ENCODE assay signal across 34 cellular contexts in the genomic region with DNA sequence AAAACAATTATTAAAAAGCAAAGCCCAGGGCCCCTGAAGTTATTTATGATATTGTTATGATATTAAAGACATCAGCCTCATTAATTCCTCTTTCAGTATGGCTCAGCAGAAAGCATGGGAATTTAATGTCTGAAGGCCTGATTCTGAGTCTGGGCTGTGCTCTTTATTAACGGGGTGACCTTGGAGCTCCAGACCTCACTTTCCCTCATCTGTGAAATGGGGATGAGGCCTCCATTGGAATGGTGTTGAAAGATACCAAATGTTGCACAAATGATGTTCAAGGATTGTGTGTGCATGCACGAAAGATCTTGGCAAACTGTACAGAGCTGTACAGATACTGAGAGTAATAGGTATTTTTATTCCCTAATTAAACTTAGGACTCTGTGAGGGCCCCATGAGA.
"Had no signal": no experiment of that assay in that cellular context is flagged by ENCODE, and none has a peak within 500 bp of the region (broad histone marks: within the 10 kb centered on the region; RNA-seq: fewer than 3 reads in every experiment).

No MANE protein-coding gene starts in this region.

- H3K36me3 ChIP-seq: MG63 had no signal

- H3K9me3 ChIP-seq: MG63 had no signal

- H3K4me3 ChIP-seq: MG63 had no signal

- H3K27me3 ChIP-seq: MG63 had no signal

- DNase-seq: Kasumi-1, MG63, MM.1S, NCI-H1048, NCI-H1092, NCI-H1092 treated with DMSO at 0.1 percent for 48 hours, NCI-H1105, NCI-H1105 treated with DMSO at 0.1 percent for 48 hours, NCI-H1417, NCI-H1417 treated with DMSO at 0.1 percent for 48 hours, NCI-H1436, NCI-H1436 treated with DMSO at 0.1 percent for 48 hours, NCI-H146, NCI-H1694, NCI-H1694 treated with DMSO at 0.1 percent for 48 hours, NCI-H187, NCI-H187 treated with DMSO at 0.1 percent for 48 hours, NCI-H1930, NCI-H2029, NCI-H2029 treated with DMSO at 0.1 percent for 48 hours, NCI-H2081, NCI-H2081 treated with DMSO at 0.1 percent for 48 hours, NCI-H2107, NCI-H2171, NCI-H2171 treated with DMSO at 0.1 percent for 48 hours, NCI-H2227 treated with DMSO at 0.1 percent for 48 hours, NCI-H226, NCI-H345, NCI-H446, NCI-H446 treated with DMSO at 0.1 percent for 48 hours, NCI-H510A, NCI-H510A treated with DMSO at 0.1 percent for 48 hours, NCI-H524, NCI-H524 treated with DMSO at 0.1 percent for 48 hours had no signal
